ENCODE assay signal across 27 cellular contexts in the genomic region with DNA sequence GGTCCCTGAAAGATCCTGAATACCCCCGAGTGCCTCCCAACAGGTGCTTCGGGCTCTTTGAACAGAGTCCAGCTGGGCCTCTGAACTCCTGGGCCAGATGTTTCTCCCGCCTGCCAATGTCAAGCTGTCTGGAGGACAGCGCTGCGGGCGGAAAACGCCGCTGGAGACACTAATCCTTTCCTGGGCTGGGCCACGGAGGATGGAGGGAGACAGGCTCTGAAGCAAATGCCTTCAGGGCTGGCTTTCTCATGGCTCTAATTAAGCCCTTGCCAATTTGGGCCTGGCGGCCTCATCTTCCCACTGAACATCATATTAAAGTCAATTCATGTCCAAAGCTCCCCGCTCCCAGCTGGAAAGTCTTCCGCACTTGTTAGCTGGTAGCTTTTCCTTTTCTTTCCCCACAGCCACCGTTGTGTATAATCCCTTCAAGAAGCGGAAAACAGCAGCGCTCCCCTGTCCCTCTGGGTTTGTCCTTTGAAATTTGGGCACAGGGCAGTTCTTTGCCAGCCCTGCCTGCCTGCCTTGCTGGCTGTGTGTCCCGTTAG.
"Had no signal": no experiment of that assay in that cellular context is flagged by ENCODE, and none has a peak within 500 bp of the region (broad histone marks: within the 10 kb centered on the region; RNA-seq: fewer than 3 reads in every experiment).

No MANE protein-coding gene starts in this region.

- H3K9me3 ChIP-seq: breast epithelium, psoas muscle, right atrium auricular region, uterus had no signal

- H3K4me1 ChIP-seq: breast epithelium, parathyroid adenoma, psoas muscle, right atrium auricular region, uterus had no signal

- ATAC-seq: activated CD8-positive, alpha-beta T cell treated with anti-CD3 and anti-CD28 coated beads for 36 hours; activated naive CD8-positive, alpha-beta T cell treated with anti-CD3 and anti-CD28 coated beads, Interleukin-2, amount 50 U/mL, for 24 hours; activated T-cell treated with anti-CD3 and anti-CD28 coated beads, Interleukin-2, amount 50 U/mL, for 4 hours; activated T-helper 17 cell treated with anti-CD3 and anti-CD28 coated beads, Interleukin-2, amount 50 U/mL, for 72 hours; esophagus mucosa; left cardiac atrium; left ventricle myocardium superior; psoas muscle; stimulated activated memory B cell treated with anti-CD40 and anti-IgM and Interleukin-4, amounts not matched to agents 10 μg/mL and 1 μg/mL and 100 μg/mL, for 72 hours; stimulated activated naive CD8-positive, alpha-beta T cell treated with anti-CD3 and anti-CD28 coated beads, Interleukin-15, amount 100 ng/mL, for 72 hours had no signal

- H3K4me3 ChIP-seq: breast epithelium, psoas muscle, right atrium auricular region, smooth muscle cell, uterus had no signal

- DNase-seq: activated B cell treated with CpG ODN at 0.5 μM for 24 hours; activated CD4-positive, alpha-beta T cell treated with anti-CD3 and anti-CD28 coated beads, Interleukin-2, amount 50 U/mL, for 1 hour; activated CD8-positive, alpha-beta T cell treated with anti-CD3 and anti-CD28 coated beads for 36 hours; activated gamma-delta T cell treated with Interleukin-2 at 50 U/mL for 16 hours; activated naive CD8-positive, alpha-beta T cell treated with anti-CD3 and anti-CD28 coated beads, Interleukin-2, amount 50 U/mL, for 24 hours; activated T-cell treated with anti-CD3 and anti-CD28 coated beads, Interleukin-2, amount 50 U/mL, for 4 hours; central memory CD4-positive, alpha-beta T cell; hippocampal formation; left cardiac atrium; left ventricle myocardium superior; naive B cell; nephron progenitor cell; nucleus accumbens; psoas muscle; stimulated activated CD4-positive, alpha-beta T cell treated with anti-CD3 and anti-CD28 coated beads, Interleukin-1b, Interleukin-23, amount 100 ng/mL, for 48 hours; stimulated activated CD4-positive, alpha-beta T cell treated with anti-CD3 and anti-CD28 coated beads, Interleukin-4, amount 100 ng/mL, for 4 hours; stimulated activated CD8-positive, alpha-beta memory T cell treated with anti-CD3 and anti-CD28 coated beads, Interleukin-4, amount 100 ng/mL, for 48 hours; stimulated activated naive CD8-positive, alpha-beta T cell treated with anti-CD3 and anti-CD28 coated beads, Interleukin-15, amount 100 ng/mL, for 72 hours; substantia nigra; uterus had no signal

- H3K27me3 ChIP-seq: right atrium auricular region, uterus had no signal

- H3K36me3 ChIP-seq: breast epithelium, right atrium auricular region, uterus had no signal

- H3K27ac ChIP-seq: breast epithelium, parathyroid adenoma, psoas muscle, right atrium auricular region, uterus had no signal
